8 cellular contexts compared by ENCODE assay signal in genomic region chr1:154870117-154870571, GRCh38. TPM values are rescaled to one million over a fixed set of nuclear protein-coding genes. Genes with fewer than 3 reads are reported as not detected.
DNase-seq lines count a peak whose midpoint lies in the region; ATAC-seq and TF ChIP-seq lines count a peak whose summit lies in the region.

Gene KCNN3, minus strand, starts transcription at chr1:154870281. Its CDS starts 317 bp downstream, at chr1:154869964.

- H3K27ac ChIP-seq in AG04450 (ENCODE audit: low read depth, low read length) (no peak within 1 kb of the TSS), colonic mucosa (no peak within 1 kb of the TSS)

- H3K9ac ChIP-seq in colonic mucosa (ENCODE audit: low read depth in 2 of 2, low read length in 2 of 2): peak within 1 kb of the TSS in 1 of 2 donors; percentile 4

- intact Hi-C loops in colonic mucosa (cut with DNase I): no loop called here
- intact Hi-C loops in left colon (cut with DNase I, micrococcal nuclease): loop anchor here (5.0 to 10.0 kb wide), 3 partner anchors 105 to 388 kb away; no protein-coding TSS in a partner anchor

- TF ChIP-seq CTCF in AG04450 (IDR thresholded peaks at IDR 0.05; ENCODE audit: low read depth, low read length) (no peak), colonic mucosa (IDR thresholded peaks at IDR 0.05) (no peak)

- peak within 1 kb of the TSS; percentile 31 for H3K4me3 ChIP-seq in AG04450 (ENCODE audit: low read depth, low read length)
- peak within 1 kb of the TSS; percentile 11 for H3K4me3 ChIP-seq in colonic mucosa

- CTCF ChIA-PET in AG04450 (lab: Charles Lee): interaction anchor here (2.2 kb wide), 1 partner anchor 8 kb away, joined by 14 read pairs; no protein-coding TSS in a partner anchor

- H3K27me3 ChIP-seq in AG04450 (ENCODE audit: control insufficient read depth, insufficient read depth, low read length) (peaks cover 44% of the 10 kb centered on the region), colonic mucosa (peaks cover 15% of the 10 kb centered on the region)

- peaks cover 4% of the 10 kb centered on the region for H3K4me1 ChIP-seq in colonic mucosa

- H3K9me3 ChIP-seq in AG04450 (ENCODE audit: control insufficient read depth, insufficient read depth, low read length) (peaks cover 4% of the 10 kb centered on the region; the same call in 1 of the 2 replicates), colonic mucosa (no peaks in the 10 kb centered on the region)

- POLR2A ChIA-PET in AG04450 (lab: Yijun Ruan, JAX): no interaction called here

- H3K36me3 ChIP-seq in colonic mucosa: no peaks in the 10 kb centered on the region

- ATAC-seq in GM19023 (IDR thresholded peaks at IDR 0.05; ENCODE audit: unreplicated experiment) (peak; percentile 78), HG03159 (IDR thresholded peaks at IDR 0.05; ENCODE audit: unreplicated experiment) (peak; percentile 87), left colon (peak; percentile 100)

- DNase-seq in AG04450 (ENCODE audit: low read depth, low spot score): peak; percentile 46
- DNase-seq in NCI-H226: peak; percentile 85
- peak; percentile 64 to 74 for DNase-seq in activated CD4-positive, alpha-beta T cell treated with anti-CD3 and anti-CD28 coated beads for 24 hours (ENCODE audit: low read depth in 2 of 2)
- peak; percentile 90 for DNase-seq in colonic mucosa
- peak; percentile 87 to 91 for DNase-seq in left colon
- peak; percentile 78 for DNase-seq in stimulated activated CD4-positive, alpha-beta T cell treated with anti-CD3 and anti-CD28 coated beads, Interleukin-1b, Interleukin-23, amount 100 ng/mL, for 48 hours

RNA-seq across cellular contexts. Expression of gene KCNN3, which starts in this region (rescaled TPM):
- 0.02 and 0.09 TPM in 2 replicates for polyA plus RNA-seq in AG04450 (2011; rRNA removed)
- 0.04 and 0.37 TPM in 2 replicates for polyA minus RNA-seq in AG04450 (2011; rRNA and poly(A)+ RNA removed)
- total RNA-seq in colonic mucosa (1 to 10 TPM in 1 of 2 donors, under 1 TPM in 1; 0.99 to 2.5 TPM), left colon (1 to 10 TPM in 1 of 2 donors, under 1 TPM in 1; 0.73 to 3.6 TPM)

Comparison
In these comparisons a context has a peak if more than half of its experiments do, and no peak if none do; other contexts are left out.
1. Peak in DNase-seq and H3K4me3 ChIP-seq in AG04450; RNA of the gene not detected or under 1 TPM.